In genomic region chr2:109129356-109129920, GRCh38 we compare ENCODE assay signal across 8 cellular contexts. TPM values are rescaled to one million over a fixed set of nuclear protein-coding genes. Genes with fewer than 3 reads are reported as not detected.
A peak's percentile ranks its signal among the peaks of the same experiment; 100 is the strongest.
DNase-seq lines count a peak whose midpoint lies in the region; ATAC-seq and TF ChIP-seq lines count a peak whose summit lies in the region.

No MANE protein-coding gene starts in this region.

- no peaks in the 10 kb centered on the region for H4K20me1 ChIP-seq in KMS-11 (ENCODE audit: insufficient read depth)

- ATAC-seq in GM18511 (IDR thresholded peaks at IDR 0.05; ENCODE audit: unreplicated experiment) (peak; percentile 33), HG02884 (IDR thresholded peaks at IDR 0.05; ENCODE audit: unreplicated experiment) (no peak)

- no peaks in the 10 kb centered on the region for H3K9me3 ChIP-seq in adipocyte (ENCODE audit: control insufficient read depth, low read length)
- no peaks in the 10 kb centered on the region for H3K9me3 ChIP-seq in iPS-15b (ENCODE audit: control insufficient read depth, insufficient read depth, low read length)
- no peaks in the 10 kb centered on the region for H3K9me3 ChIP-seq in skeletal muscle tissue (ENCODE audit: control insufficient read depth in 3 of 3, low read length in 3 of 3)

- peak overlapping the region; percentile 67; the same call in 1 of the 2 replicates for H2AFZ ChIP-seq in KMS-11 (ENCODE audit: low read depth)

- no peaks in the 10 kb centered on the region for H3K27me3 ChIP-seq in KMS-11 (ENCODE audit: insufficient read depth, low read depth)
- H3K27me3 ChIP-seq in adipocyte (replicated peaks; ENCODE audit: control insufficient read depth, insufficient read depth, low read length) = no peaks in the 10 kb centered on the region
- peaks cover 51% of the 10 kb centered on the region for H3K27me3 ChIP-seq in iPS-15b (ENCODE audit: control insufficient read depth, insufficient read depth, low read length)
- no peaks in the 10 kb centered on the region for H3K27me3 ChIP-seq in skeletal muscle tissue (ENCODE audit: control insufficient read depth in 3 of 3, insufficient read depth in 3 of 3, low read length in 3 of 3)

- peaks cover 14% of the 10 kb centered on the region; the same call in 1 of the 2 replicates for H3K79me2 ChIP-seq in KMS-11 (ENCODE audit: insufficient read depth, low read depth)

- no peak overlapping the region for H3K4me2 ChIP-seq in KMS-11

- DNase-seq in adipocyte (ENCODE audit: low read depth) = peak; percentile 55
- no peak for DNase-seq in kidney glomerular epithelial cell (lab: John Stamatoyannopoulos, UW)
- no peak for DNase-seq in GOT3 (lab: John Stamatoyannopoulos, UW)

- H3K9ac ChIP-seq in KMS-11 (peak overlapping the region; percentile 47; the same call in 1 of the 2 replicates), adipocyte (ENCODE audit: low read length) (peak overlapping the region; percentile 94), iPS-15b (ENCODE audit: low read depth, low read length) (no peak overlapping the region), skeletal muscle tissue (ENCODE audit: low read depth in 1 of 3, low read length in 3 of 3) (peak overlapping the region; percentile 70 to 87 (median 80))

- H3K4me3 ChIP-seq in KMS-11 (IDR thresholded peaks at IDR 0.05; ENCODE audit: insufficient read depth, low read depth, low read length) (no peak overlapping the region), adipocyte (ENCODE audit: low read length) (peak overlapping the region; percentile 92), iPS-15b (ENCODE audit: low read depth, low read length) (peak overlapping the region; percentile 59), skeletal muscle tissue (ENCODE audit: low read length in 3 of 3) (peak overlapping the region; percentile 65 to 88 (median 88))

- no peak for TF ChIP-seq CTCF in KMS-11 (conservative IDR thresholded peaks at IDR 0.05; ENCODE audit: low read depth, low read length)

- H3K27ac ChIP-seq in KMS-11 = no peak overlapping the region
- no peak overlapping the region for H3K27ac ChIP-seq in skeletal muscle tissue (ENCODE audit: low read depth, low read length)

- H3K4me1 ChIP-seq in KMS-11 (ENCODE audit: low read depth, poor library complexity, severe bottlenecking) (no peaks in the 10 kb centered on the region), adipocyte (ENCODE audit: control insufficient read depth, insufficient read depth, low read length) (peaks cover 46% of the 10 kb centered on the region), iPS-15b (ENCODE audit: control insufficient read depth, insufficient read depth, low read length) (no peaks in the 10 kb centered on the region), skeletal muscle tissue (ENCODE audit: control insufficient read depth in 3 of 3, insufficient read depth in 3 of 3, low read length in 3 of 3) (peaks cover 10 to 26% (median 14%) of the 10 kb centered on the region in 3 donors)

- H3K36me3 ChIP-seq in KMS-11 (ENCODE audit: insufficient read depth) (no peaks in the 10 kb centered on the region), adipocyte (ENCODE audit: control insufficient read depth, insufficient read depth, low read length, severe bottlenecking) (no peaks in the 10 kb centered on the region), iPS-15b (ENCODE audit: control insufficient read depth, insufficient read depth, low read length) (no peaks in the 10 kb centered on the region), skeletal muscle tissue (ENCODE audit: control insufficient read depth in 3 of 3, insufficient read depth in 3 of 3, low read length in 3 of 3) (no peaks in the 10 kb centered on the region)

RNA-seq across cellular contexts. Expression of gene SH3RF3, which starts 0.4 kb away (rescaled TPM):
- 2.1 TPM for total RNA-seq in skeletal muscle tissue
